In genomic region chrX:57817302-57817701, GRCh38 we compare ENCODE assay signal across 10 cellular contexts.
DNase-seq lines count a peak whose midpoint lies in the region; ATAC-seq and TF ChIP-seq lines count a peak whose summit lies in the region.
"Had no signal": no experiment of that assay in that cellular context is flagged by ENCODE, and none has a peak within 500 bp of the region (broad histone marks: within the 10 kb centered on the region; RNA-seq: fewer than 3 reads in every experiment).

No MANE protein-coding gene starts in this region.

- no peak for TF ChIP-seq POLR2A in esophagus squamous epithelium (IDR thresholded peaks at IDR 0.05)

- H3K9me2 ChIP-seq in PC-3 (replicated peaks; ENCODE audit: low read length): no peaks in the 10 kb centered on the region

- H3K27ac Mint-ChIP-seq in T-helper 17 cell: no peak overlapping the region

- WGBS in esophagus squamous epithelium, 2 donors: 8 to 10% methylated on average over 2 of the region's 2 CpGs

- H3K27ac ChIP-seq in A673 (ENCODE audit: low read depth, low read length, poor library complexity, severe bottlenecking): no peak overlapping the region
- no peak overlapping the region for H3K27ac ChIP-seq in PC-3 (ENCODE audit: low read length)
- H3K27ac ChIP-seq in esophagus squamous epithelium: no peak overlapping the region
- H3K27ac ChIP-seq: left lung had no signal

- H3K4me2 ChIP-seq in PC-3 (ENCODE audit: low read length): no peak overlapping the region

- no peaks in the 10 kb centered on the region for H3K79me2 ChIP-seq in PC-3 (ENCODE audit: low read length)

- POLR2A ChIA-PET in A673 (lab: Charles Lee; ENCODE audit: low non-redundant PET): no interaction called here
- POLR2A ChIA-PET in PC-3 (lab: Charles Lee; ENCODE audit: unreplicated experiment): no interaction called here

- peaks cover 3% of the 10 kb centered on the region for H3K4me1 Mint-ChIP-seq in T-helper 17 cell

- H3K27me3 ChIP-seq in A673 (replicated peaks; ENCODE audit: insufficient read depth, low read depth, low read length, poor library complexity): no peaks in the 10 kb centered on the region
- no peaks in the 10 kb centered on the region for H3K27me3 ChIP-seq in PC-3 (ENCODE audit: low read length)
- no peaks in the 10 kb centered on the region for H3K27me3 ChIP-seq in esophagus squamous epithelium
- H3K27me3 ChIP-seq: left lung had no signal

- no peaks in the 10 kb centered on the region for H3K27me3 Mint-ChIP-seq in T-helper 17 cell

- H3F3A ChIP-seq in PC-3 (ENCODE audit: low read length, unreplicated experiment): no peaks in the 10 kb centered on the region

- no peaks in the 10 kb centered on the region for H4K20me1 ChIP-seq in PC-3 (ENCODE audit: low read length)

- no peak overlapping the region for H2AFZ ChIP-seq in PC-3 (ENCODE audit: low read length)

- peak; percentile 60 for TF ChIP-seq CTCF in A673 (conservative IDR thresholded peaks at IDR 0.05; ENCODE audit: low read depth, low read length)
- no peak for TF ChIP-seq CTCF in GM10266 (IDR thresholded peaks at IDR 0.05; ENCODE audit: control insufficient read depth, insufficient read depth, low read depth, missing control alignments)
- TF ChIP-seq CTCF in PC-3 (conservative IDR thresholded peaks at IDR 0.05; ENCODE audit: low read depth, low read length): peak; percentile 58
- TF ChIP-seq CTCF in fibroblast of mammary gland (conservative IDR thresholded peaks at IDR 0.05; ENCODE audit: control insufficient read depth, insufficient read depth, low read depth, low read length): peak; percentile 51
- peak in 3 of 6 experiments; percentile 10 to 24 (median 13) for TF ChIP-seq CTCF in esophagus squamous epithelium (IDR thresholded peaks at IDR 0.05)

- no TSS peak for BruUV-seq in A673 (replicated peaks; lab: Mats Ljungman, UMichigan)
- no TSS peak for BruUV-seq in PC-3 (replicated peaks; lab: Mats Ljungman, UMichigan)

- no peaks in the 10 kb centered on the region for H3K36me3 Mint-ChIP-seq in T-helper 17 cell (ENCODE audit: low read depth)

- H3K4me3 ChIP-seq in A673 (ENCODE audit: low read depth, low read length, poor library complexity, severe bottlenecking): no peak overlapping the region
- H3K4me3 ChIP-seq in PC-3 (ENCODE audit: low read length): no peak overlapping the region
- no peak overlapping the region for H3K4me3 ChIP-seq in fibroblast of mammary gland (ENCODE audit: control insufficient read depth, low read depth, low read length)
- no peak overlapping the region for H3K4me3 ChIP-seq in esophagus squamous epithelium
- H3K4me3 ChIP-seq: left lung had no signal

- H3K4me3 Mint-ChIP-seq in T-helper 17 cell: no peak overlapping the region

- H3K9me3 ChIP-seq in A673 (ENCODE audit: low read depth, low read length, poor library complexity, severe bottlenecking): no peaks in the 10 kb centered on the region
- H3K9me3 ChIP-seq in PC-3 (ENCODE audit: low read length): no peaks in the 10 kb centered on the region
- no peaks in the 10 kb centered on the region for H3K9me3 ChIP-seq in esophagus squamous epithelium
- H3K9me3 ChIP-seq in T-helper 17 cell (ENCODE audit: control insufficient read depth, low read length, poor library complexity, severe bottlenecking): no peaks in the 10 kb centered on the region
- H3K9me3 ChIP-seq: left lung had no signal

- ATAC-seq in PC-3 (no peak), T-helper 17 cell (no peak)
- ATAC-seq: left lung had no signal

- H3K4me1 ChIP-seq in A673 (ENCODE audit: insufficient read depth, low read length, poor library complexity, severe bottlenecking) (no peaks in the 10 kb centered on the region), PC-3 (ENCODE audit: insufficient read depth, low read length) (no peaks in the 10 kb centered on the region), esophagus squamous epithelium (peaks cover 0 to 3% (median 0%) of the 10 kb centered on the region in 3 donors)
- H3K4me1 ChIP-seq: left lung had no signal

- DNase-seq in A673 (ENCODE audit: low spot score) (peak; percentile 14), GM10266 (ENCODE audit: extremely low spot score) (peak; percentile 1), PC-3 (peak; percentile 16), fibroblast of mammary gland (ENCODE audit: low read depth) (peak; percentile 6), HK-2 (ENCODE audit: unreplicated experiment) (no peak), esophagus squamous epithelium (lab: John Stamatoyannopoulos, UW) (no peak), GDM1 (lab: John Stamatoyannopoulos, UW) (no peak), T-helper 17 cell (no peak)
- DNase-seq: left lung, NCI-H1417 treated with DMSO at 0.1 percent for 48 hours had no signal

- CTCF ChIA-PET in A673 (lab: Charles Lee): no interaction called here
- CTCF ChIA-PET in PC-3 (lab: Charles Lee): no interaction called here

- H3K36me3 ChIP-seq in A673 (ENCODE audit: insufficient read depth, low read length, poor library complexity, severe bottlenecking): no peaks in the 10 kb centered on the region
- no peaks in the 10 kb centered on the region for H3K36me3 ChIP-seq in PC-3 (ENCODE audit: low read depth, low read length)
- H3K36me3 ChIP-seq in esophagus squamous epithelium: no peaks in the 10 kb centered on the region
- H3K36me3 ChIP-seq: left lung had no signal

- no peak overlapping the region for H3K9ac ChIP-seq in PC-3 (ENCODE audit: low read length)

- intact Hi-C loops in A673 (cut with micrococcal nuclease; ENCODE audit: unreplicated experiment): loop anchor here (10.0 kb wide), 3 partner anchors 223 to 1013 kb away; partner anchors contain the start of gene ZXDB
- intact Hi-C loops in PC-3 (cut with micrococcal nuclease): loop anchor here (5.0 kb wide), 1 partner anchor 290 kb away; no protein-coding TSS in a partner anchor
- intact Hi-C loops in esophagus squamous epithelium (cut with DNase I): no loop called here

Comparison
In these comparisons a context has a peak if more than half of its experiments do, and no peak if none do; other contexts are left out.
1. DNase-seq: peak in A673 (single experiment), GM10266 (single experiment), PC-3 (single experiment) and fibroblast of mammary gland (single experiment); none in HK-2 (single experiment), esophagus squamous epithelium (single experiment), GDM1 (single experiment) and T-helper 17 cell (0 of 3).